ENCODE assay signal across 22 cellular contexts in genomic region chr6:125939796-125940195, GRCh38. TPM values are rescaled to one million over a fixed set of nuclear protein-coding genes. Genes with fewer than 3 reads are reported as not detected.
DNase-seq lines count a peak whose midpoint lies in the region; ATAC-seq and TF ChIP-seq lines count a peak whose summit lies in the region.
"Had no signal": no experiment of that assay in that cellular context is flagged by ENCODE, and none has a peak within 500 bp of the region (broad histone marks: within the 10 kb centered on the region; RNA-seq: fewer than 3 reads in every experiment).

No MANE protein-coding gene starts in this region.

- no peak for TF ChIP-seq CTCF in MCF 10A (IDR thresholded peaks at IDR 0.05; ENCODE audit: unreplicated experiment)
- no peak for TF ChIP-seq CTCF in breast epithelium (IDR thresholded peaks at IDR 0.05)
- no peak for TF ChIP-seq CTCF in PC-9 (conservative IDR thresholded peaks at IDR 0.05)
- TF ChIP-seq CTCF in foreskin keratinocyte (conservative IDR thresholded peaks at IDR 0.05) = no peak
- no peak for TF ChIP-seq CTCF in GM10266 (IDR thresholded peaks at IDR 0.05; ENCODE audit: control insufficient read depth, insufficient read depth, low read depth, missing control alignments)

- H3K4me1 ChIP-seq in breast epithelium = no peaks in the 10 kb centered on the region
- peaks cover 57% of the 10 kb centered on the region for H3K4me1 ChIP-seq in PC-9 (replicated peaks; ENCODE audit: insufficient read depth)
- H3K4me1 ChIP-seq in foreskin keratinocyte = peaks cover 50% of the 10 kb centered on the region
- H3K4me1 ChIP-seq: BE2C had no signal

- peaks cover 5% of the 10 kb centered on the region for H3K36me3 Mint-ChIP-seq in MCF 10A (ENCODE audit: insufficient read depth, unreplicated experiment)
- H3K36me3 Mint-ChIP-seq in stimulated activated effector memory CD8-positive, alpha-beta T cell treated with anti-CD3 and anti-CD28 coated beads, Interleukin-12 subunit alpha, Interleukin-12 subunit beta, amount 100 ng/mL, for 72 hours = no peaks in the 10 kb centered on the region
- H3K36me3 Mint-ChIP-seq: IgD-negative memory B cell had no signal

- POLR2A ChIA-PET in MCF 10A (lab: Yijun Ruan, JAX) (interaction anchor here (1.1 to 11.4 kb wide), 4 partner anchors 16 to 72 kb away, joined by 5 to 305 read pairs (median 54); partner anchors contain the start of gene HINT3), PC-9 (lab: Charles Lee; ENCODE audit: unreplicated experiment) (interaction anchor here (0.7 kb wide), 1 partner anchor 21 kb away, joined by 3 read pairs; no protein-coding TSS in a partner anchor)

- no peaks in the 10 kb centered on the region for H3K9me3 Mint-ChIP-seq in MCF 10A (ENCODE audit: unreplicated experiment)
- no peaks in the 10 kb centered on the region for H3K9me3 Mint-ChIP-seq in stimulated activated effector memory CD8-positive, alpha-beta T cell treated with anti-CD3 and anti-CD28 coated beads, Interleukin-12 subunit alpha, Interleukin-12 subunit beta, amount 100 ng/mL, for 72 hours

- DNase-seq in MCF 10A (ENCODE audit: unreplicated experiment) (no peak), breast epithelium (ENCODE audit: low spot score in 2 of 2) (no peak), PC-9 (no peak), foreskin keratinocyte (no peak), SKM-1 treated with dmso at 0.1 percent for 144 hours (lab: John Stamatoyannopoulos, UW; ENCODE audit: unreplicated experiment) (no peak), GM10266 (ENCODE audit: extremely low spot score) (no peak)
- no peak for DNase-seq in stimulated activated effector memory CD8-positive, alpha-beta T cell treated with anti-CD3 and anti-CD28 coated beads, Interleukin-12 subunit alpha, Interleukin-12 subunit beta, amount 100 ng/mL, for 72 hours (ENCODE audit: low spot score in 2 of 2)
- DNase-seq: BE2C, DMS79, GOT3, HCEC 1CT, MV-4-11, NCI-H1105 treated with DMSO at 0.1 percent for 48 hours, NCI-H2081, NCI-H2171 treated with DMSO at 0.1 percent for 48 hours, NCI-H524 treated with DMSO at 0.1 percent for 48 hours, NCI-H82 had no signal

- H4K20me1 ChIP-seq in PC-9 (ENCODE audit: insufficient read depth) = no peaks in the 10 kb centered on the region

- intact Hi-C loops in MCF 10A (cut with micrococcal nuclease) = no loop called here
- intact Hi-C loops in breast epithelium (cut with DNase I; ENCODE audit: low total_unique reads) = no loop called here
- intact Hi-C loops in PC-9 (cut with micrococcal nuclease; ENCODE audit: unreplicated experiment) = loop anchor here (10.0 kb wide), 1 partner anchor 745 kb away; no protein-coding TSS in a partner anchor

- H3K27ac Mint-ChIP-seq in MCF 10A (ENCODE audit: low read depth, unreplicated experiment) = peak overlapping the region; percentile 91
- H3K27ac Mint-ChIP-seq in stimulated activated effector memory CD8-positive, alpha-beta T cell treated with anti-CD3 and anti-CD28 coated beads, Interleukin-12 subunit alpha, Interleukin-12 subunit beta, amount 100 ng/mL, for 72 hours = no peak overlapping the region
- H3K27ac Mint-ChIP-seq: IgD-negative memory B cell had no signal

- H3K27me3 ChIP-seq in breast epithelium (no peaks in the 10 kb centered on the region), PC-9 (ENCODE audit: insufficient read depth, low read depth) (no peaks in the 10 kb centered on the region), foreskin keratinocyte (no peaks in the 10 kb centered on the region)
- H3K27me3 ChIP-seq: BE2C, SJSA1 had no signal

- no peak overlapping the region for H3K4me3 ChIP-seq in breast epithelium
- H3K4me3 ChIP-seq in PC-9 = no peak overlapping the region
- H3K4me3 ChIP-seq: GM12878, SJSA1 had no signal

- H3K9me2 ChIP-seq in PC-9 (ENCODE audit: insufficient read depth) = no peaks in the 10 kb centered on the region

- BruUV-seq in MCF 10A (replicated peaks; lab: Mats Ljungman, UMichigan) (no TSS peak), PC-9 (replicated peaks; lab: Mats Ljungman, UMichigan) (no TSS peak)

- H3K4me2 ChIP-seq in PC-9 = peak overlapping the region; percentile 48

- no peak for TF ChIP-seq POLR2A in breast epithelium (IDR thresholded peaks at IDR 0.05)

- H3K4me1 Mint-ChIP-seq in MCF 10A (ENCODE audit: insufficient read depth, unreplicated experiment) = peaks cover 46% of the 10 kb centered on the region
- H3K4me1 Mint-ChIP-seq in stimulated activated effector memory CD8-positive, alpha-beta T cell treated with anti-CD3 and anti-CD28 coated beads, Interleukin-12 subunit alpha, Interleukin-12 subunit beta, amount 100 ng/mL, for 72 hours = peaks cover 8% of the 10 kb centered on the region
- H3K4me1 Mint-ChIP-seq: IgD-negative memory B cell had no signal

- H3K27ac ChIP-seq in breast epithelium = peak overlapping the region in 1 of 2 donors; percentile 61
- peak overlapping the region; percentile 76 for H3K27ac ChIP-seq in PC-9
- peak overlapping the region; percentile 98 for H3K27ac ChIP-seq in foreskin keratinocyte
- H3K27ac ChIP-seq: SJSA1 had no signal

- CTCF ChIA-PET in MCF 10A (lab: Yijun Ruan, JAX) = interaction anchor here (0.9 to 2.9 kb wide), 7 partner anchors 13 to 151 kb away, joined by 3 to 10 read pairs (median 5); partner anchors contain the start of genes HINT3 and NCOA7
- CTCF ChIA-PET in PC-9 (lab: Charles Lee) = no interaction called here

- H2AFZ ChIP-seq in PC-9 = no peak overlapping the region

- no peak for ATAC-seq in foreskin keratinocyte
- ATAC-seq in stimulated activated effector memory CD8-positive, alpha-beta T cell treated with anti-CD3 and anti-CD28 coated beads, Interleukin-12 subunit alpha, Interleukin-12 subunit beta, amount 100 ng/mL, for 72 hours = peak; percentile 94
- ATAC-seq in GM21825 (IDR thresholded peaks at IDR 0.05; ENCODE audit: unreplicated experiment) = no peak
- ATAC-seq: GM12878, Right ventricle myocardium inferior had no signal

- peaks cover 41% of the 10 kb centered on the region for H3F3A ChIP-seq in PC-9 (ENCODE audit: insufficient read depth, low read depth)

- H3K9me3 ChIP-seq in breast epithelium (no peaks in the 10 kb centered on the region), PC-9 (ENCODE audit: insufficient read depth, low read depth) (no peaks in the 10 kb centered on the region; the same call in 1 of the 2 replicates)
- H3K9me3 ChIP-seq: BE2C, SJSA1 had no signal

- H3K4me3 Mint-ChIP-seq in MCF 10A (ENCODE audit: unreplicated experiment) = no peak overlapping the region
- H3K4me3 Mint-ChIP-seq in stimulated activated effector memory CD8-positive, alpha-beta T cell treated with anti-CD3 and anti-CD28 coated beads, Interleukin-12 subunit alpha, Interleukin-12 subunit beta, amount 100 ng/mL, for 72 hours = no peak overlapping the region
- H3K4me3 Mint-ChIP-seq: IgD-negative memory B cell had no signal

- H3K27me3 Mint-ChIP-seq in MCF 10A (ENCODE audit: insufficient read depth, unreplicated experiment) = no peaks in the 10 kb centered on the region

- no peaks in the 10 kb centered on the region for H3K79me2 ChIP-seq in PC-9 (ENCODE audit: low read depth)

- H3K36me3 ChIP-seq in breast epithelium (no peaks in the 10 kb centered on the region), PC-9 (ENCODE audit: low read depth) (no peaks in the 10 kb centered on the region)
- H3K36me3 ChIP-seq: BE2C, SJSA1 had no signal

RNA-seq across cellular contexts. Expression of gene HINT3, which starts 16.8 kb away (rescaled TPM):
- 17.9 and 20.2 TPM in 2 replicates for total RNA-seq in MCF 10A (2022)
- total RNA-seq in breast epithelium = 10 to 100 TPM; 19.0 to 37.3 (median 26.2) TPM
- total RNA-seq in PC-9 (2021) = 13.6 and 14.4 TPM in 2 replicates
- 9.7 and 10.0 TPM in 2 replicates for total RNA-seq in foreskin keratinocyte
- polyA plus RNA-seq in foreskin keratinocyte = 4.5 and 5.5 TPM in 2 replicates

RNA-seq across cellular contexts. Expression of gene TRMT11, which starts 46.5 kb away (rescaled TPM):
- total RNA-seq in MCF 10A (2022) (28.8 and 32.5 TPM in 2 replicates), breast epithelium (10 to 100 TPM; 17.3 to 48.3 (median 39.7) TPM), PC-9 (2021) (24.2 and 26.0 TPM in 2 replicates), foreskin keratinocyte (16.0 and 19.8 TPM in 2 replicates)
- 7.4 and 10.0 TPM in 2 replicates for polyA plus RNA-seq in foreskin keratinocyte
